Comparison of ENCODE assay signal across 22 cellular contexts in genomic region chr2:139917723-139918384, GRCh38.
"Had no signal": no experiment of that assay in that cellular context is flagged by ENCODE, and none has a peak within 500 bp of the region (broad histone marks: within the 10 kb centered on the region; RNA-seq: fewer than 3 reads in every experiment).

No MANE protein-coding gene starts in this region.

- H3K36me3 Mint-ChIP-seq: activated naive CD8-positive, alpha-beta T cell treated with anti-CD3 and anti-CD28 coated beads, Interleukin-2, amount 10 ng/mL, durations not matched to agents 7 days and 5 days; memory B cell had no signal

- H3K36me3 ChIP-seq: brain microvascular endothelial cell, esophagus muscularis mucosa, heart left ventricle, upper lobe of right lung had no signal

- ATAC-seq: activated T-cell treated with anti-CD3 and anti-CD28 coated beads, Interleukin-2, amount 50 U/mL, for 4 hours; effector memory CD8-positive, alpha-beta T cell; heart left ventricle; stimulated activated naive CD8-positive, alpha-beta T cell treated with anti-CD3 and anti-CD28 coated beads, Interleukin-15, Interleukin-2, amounts not matched to agents 100 U/mL and 50 U/mL, for 24 hours; upper lobe of right lung had no signal

- H3K27me3 Mint-ChIP-seq: activated naive CD8-positive, alpha-beta T cell treated with anti-CD3 and anti-CD28 coated beads, Interleukin-2, amount 10 ng/mL, durations not matched to agents 7 days and 5 days; effector memory CD8-positive, alpha-beta T cell; memory B cell had no signal

- H3K9me3 Mint-ChIP-seq: nephron progenitor cell had no signal

- H3K4me3 ChIP-seq: esophagus muscularis mucosa, heart left ventricle, upper lobe of right lung had no signal

- H3K4me3 Mint-ChIP-seq: activated naive CD4-positive, alpha-beta T cell treated with anti-CD3 and anti-CD28 coated beads for 36 hours; activated naive CD8-positive, alpha-beta T cell treated with anti-CD3 and anti-CD28 coated beads, Interleukin-2, amount 10 ng/mL, durations not matched to agents 7 days and 5 days; activated T-cell treated with anti-CD3 and anti-CD28 coated beads, Interleukin-2, amount 50 U/mL, for 4 hours; effector memory CD8-positive, alpha-beta T cell; memory B cell; nephron progenitor cell had no signal

- H3K27ac ChIP-seq: brain microvascular endothelial cell, esophagus muscularis mucosa, heart left ventricle, upper lobe of right lung had no signal

- DNase-seq: activated CD4-positive, alpha-beta T cell treated with anti-CD3 and anti-CD28 coated beads for 1 hour; activated CD4-positive, alpha-beta T cell treated with anti-CD3 and anti-CD28 coated beads, Interleukin-2, amount 50 U/mL, for 4 hours; activated CD8-positive, alpha-beta memory T cell treated with anti-CD3 and anti-CD28 coated beads, Interleukin-2, amount 50 U/mL, for 48 hours; activated naive CD4-positive, alpha-beta T cell treated with anti-CD3 and anti-CD28 coated beads for 36 hours; activated naive CD8-positive, alpha-beta T cell treated with anti-CD3 and anti-CD28 coated beads, Interleukin-2, amount 10 ng/mL, durations not matched to agents 7 days and 5 days; activated T-cell treated with anti-CD3 and anti-CD28 coated beads, Interleukin-2, amount 50 U/mL, for 4 hours; amniotic stem cell; brain microvascular endothelial cell; effector memory CD8-positive, alpha-beta T cell; heart left ventricle; islet precursor cell; left cardiac atrium; nephron progenitor cell; occipital lobe; posterior cingulate gyrus; retina; stimulated activated CD4-positive, alpha-beta T cell treated with anti-CD3 and anti-CD28 coated beads, Interleukin-4, amount 100 ng/mL, for 24 hours; stimulated activated naive CD8-positive, alpha-beta T cell treated with anti-CD3 and anti-CD28 coated beads, Interleukin-15, Interleukin-2, amounts not matched to agents 100 U/mL and 50 U/mL, for 24 hours; T-helper 9 cell; upper lobe of right lung had no signal

- H3K27me3 ChIP-seq: brain microvascular endothelial cell, esophagus muscularis mucosa, heart left ventricle, upper lobe of right lung had no signal

- H3K4me1 Mint-ChIP-seq: activated naive CD8-positive, alpha-beta T cell treated with anti-CD3 and anti-CD28 coated beads, Interleukin-2, amount 10 ng/mL, durations not matched to agents 7 days and 5 days; memory B cell; nephron progenitor cell had no signal

- H3K27ac Mint-ChIP-seq: activated naive CD4-positive, alpha-beta T cell treated with anti-CD3 and anti-CD28 coated beads for 36 hours; activated naive CD8-positive, alpha-beta T cell treated with anti-CD3 and anti-CD28 coated beads, Interleukin-2, amount 10 ng/mL, durations not matched to agents 7 days and 5 days; effector memory CD8-positive, alpha-beta T cell; memory B cell; nephron progenitor cell had no signal

- H3K4me1 ChIP-seq: esophagus muscularis mucosa, heart left ventricle, upper lobe of right lung had no signal

- H3K9me3 ChIP-seq: esophagus muscularis mucosa, upper lobe of right lung had no signal
